In genomic region chrX:10467793-10468192, GRCh38 we compare ENCODE assay signal across 20 cellular contexts.
DNase-seq lines count a peak whose midpoint lies in the region; ATAC-seq and TF ChIP-seq lines count a peak whose summit lies in the region.
"Had no signal": no experiment of that assay in that cellular context is flagged by ENCODE, and none has a peak within 500 bp of the region (broad histone marks: within the 10 kb centered on the region; RNA-seq: fewer than 3 reads in every experiment).

No MANE protein-coding gene starts in this region.

- H3K4me3 ChIP-seq in astrocyte of the spinal cord (ENCODE audit: low read depth, low read length), result no peak overlapping the region
- H3K4me3 ChIP-seq: lower lobe of right lung, tibial nerve had no signal

- no peak for TF ChIP-seq CTCF in astrocyte of the spinal cord (IDR thresholded peaks at IDR 0.05; ENCODE audit: low read depth, low read length)

- in situ Hi-C loops in astrocyte of the spinal cord (cut with HindIII; ENCODE audit: low sequenced_read_pairs), result no loop called here

- ATAC-seq in HG03565 (IDR thresholded peaks at IDR 0.05; ENCODE audit: unreplicated experiment) (no peak), HG03457 (IDR thresholded peaks at IDR 0.05; ENCODE audit: unreplicated experiment) (no peak)
- ATAC-seq: activated T-helper 17 cell treated with anti-CD3 and anti-CD28 coated beads, Interleukin-2, amount 50 U/mL, for 72 hours; lower lobe of right lung; natural killer cell treated with Interleukin-12 subunit alpha and Interleukin-12 subunit beta and Interleukin-15 and Interleukin-18, amount 100 ng/mL, for 72 hours; stimulated activated effector memory CD8-positive, alpha-beta T cell treated with anti-CD3 and anti-CD28 coated beads, Interleukin-12 subunit alpha, Interleukin-12 subunit beta, amount 100 ng/mL, for 72 hours had no signal

- DNase-seq in GF-D8 (lab: John Stamatoyannopoulos, UW) (peak; percentile 4), NOMO-1 treated with DMSO at 0.1 percent for 48 hours (lab: John Stamatoyannopoulos, UW; ENCODE audit: unreplicated experiment) (peak; percentile 92), astrocyte of the spinal cord (ENCODE audit: low read depth, low spot score) (peak; percentile 60), non-pigmented ciliary epithelial cell (ENCODE audit: low read depth) (peak; percentile 59), medulla oblongata (ENCODE audit: extremely low spot score) (no peak), NCI-H128 (lab: John Stamatoyannopoulos, UW; ENCODE audit: unreplicated experiment) (no peak)
- DNase-seq: activated CD4-positive, CD25-positive, alpha-beta regulatory T cell; cortex of kidney; DMS79 treated with DMSO at 0.1 percent for 48 hours; lower lobe of right lung; NCI-H2029; NCI-H524 treated with DMSO at 0.1 percent for 48 hours; RPMI8226; T-helper 1 cell had no signal

Comparison
In these comparisons a context has a peak if more than half of its experiments do, and no peak if none do; other contexts are left out.
1. DNase-seq: peak in GF-D8 (single experiment), NOMO-1 treated with DMSO at 0.1 percent for 48 hours (single experiment), astrocyte of the spinal cord (single experiment) and non-pigmented ciliary epithelial cell (single experiment); none in medulla oblongata (single experiment) and NCI-H128 (single experiment).